In the genomic region with DNA sequence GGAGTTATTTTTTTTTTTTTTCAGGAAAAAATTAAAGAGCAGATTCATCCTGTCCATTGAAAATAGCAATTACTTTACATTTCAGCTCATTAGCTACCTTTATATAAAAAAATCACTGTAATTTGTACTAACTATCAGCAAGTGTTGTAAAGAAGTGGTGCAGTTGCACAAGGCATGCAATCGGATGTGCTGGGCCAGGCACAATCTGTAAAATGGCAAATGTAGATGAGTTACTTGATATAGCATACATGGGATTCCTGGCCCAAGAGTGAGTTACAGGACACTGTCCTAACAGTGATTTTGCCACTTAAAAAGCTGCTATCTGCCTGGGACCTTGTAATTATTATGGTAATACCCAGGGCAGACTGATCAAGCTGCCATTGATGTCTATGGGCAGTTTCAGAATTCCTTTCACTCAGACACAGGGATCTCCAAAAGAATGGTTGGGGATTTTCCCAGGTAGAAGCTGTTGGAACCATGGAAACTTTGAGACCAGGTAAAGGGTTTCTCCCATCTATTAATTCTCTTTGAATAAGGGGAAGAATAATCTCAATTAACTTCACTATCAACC, we compare ENCODE assay signal across 1 cellular context.
TF ChIP-seq lines count a peak whose summit lies in the region.

No MANE protein-coding gene starts in this region.

TF ChIP-seq in H1, 55 proteins besides CTCF, POLR2A, EP300 and RAD21 (continued from another document):
- no peak for TF ChIP-seq GABPA (IDR thresholded peaks at IDR 0.05; ENCODE audit: borderline replicate concordance, insufficient read depth, low read length)
- TF ChIP-seq CREB1 (IDR thresholded peaks at IDR 0.05): no peak
